In genomic region chr6:13314806-13315205, GRCh38 we compare ENCODE assay signal across 20 cellular contexts.
"Had no signal": no experiment of that assay in that cellular context is flagged by ENCODE, and none has a peak within 500 bp of the region (broad histone marks: within the 10 kb centered on the region; RNA-seq: fewer than 3 reads in every experiment).

No MANE protein-coding gene starts in this region.

- H3K9me3 Mint-ChIP-seq: mesothelial cell of epicardium, naive B cell had no signal

- DNase-seq: dermis blood vessel endothelial cell; dorsolateral prefrontal cortex; effector CD4-positive, alpha-beta T cell; effector memory CD4-positive, alpha-beta T cell; erythroblast; foreskin keratinocyte; glutamatergic neuron; head of caudate nucleus; heart right ventricle; hippocampal formation; left cardiac atrium; left lung; left ventricle myocardium superior; lower lobe of right lung; mesenchymal stem cell; mucosa of descending colon; naive B cell had no signal

- H3K9me3 ChIP-seq: gastroesophageal sphincter, heart right ventricle, left lung, lower lobe of right lung, mucosa of descending colon had no signal

- H3K4me1 Mint-ChIP-seq: mesothelial cell of epicardium had no signal

- ATAC-seq: esophagus mucosa, foreskin keratinocyte, gastroesophageal sphincter, heart right ventricle, left cardiac atrium, left lung, left ventricle myocardium superior, lower lobe of right lung, mucosa of descending colon had no signal

- H3K4me3 Mint-ChIP-seq: mesothelial cell of epicardium, naive B cell had no signal

- H3K27me3 Mint-ChIP-seq: naive B cell had no signal

- H3K27ac Mint-ChIP-seq: mesothelial cell of epicardium had no signal
